Comparison of ENCODE assay signal across 8 cellular contexts in the genomic region with DNA sequence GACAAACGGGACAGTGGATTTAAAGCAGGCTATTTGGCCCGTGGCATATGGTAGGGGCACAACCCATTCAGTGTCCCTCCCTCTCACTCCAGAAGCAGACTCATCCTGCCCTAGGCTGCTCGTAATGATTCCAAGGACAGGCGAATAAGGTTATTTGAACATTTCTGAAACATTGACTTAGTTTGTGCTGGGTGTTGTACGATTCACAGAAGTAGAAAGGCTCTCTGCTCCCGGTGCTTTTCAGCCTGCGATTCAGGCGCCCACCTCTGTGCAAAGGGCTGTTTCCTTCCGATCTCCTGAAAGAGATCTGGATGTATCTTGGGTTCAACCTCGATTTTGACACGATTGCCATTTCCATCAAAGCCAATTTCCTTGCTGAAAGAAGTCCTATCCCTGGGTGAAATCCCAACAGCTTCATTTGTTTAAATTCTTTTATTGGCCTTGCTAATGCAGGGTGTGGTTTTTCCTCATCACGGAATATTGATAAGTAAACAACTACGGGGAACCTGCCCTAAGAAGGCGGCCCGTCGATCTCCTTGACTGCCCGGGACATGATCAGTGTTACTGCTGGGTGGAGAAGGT. TPM values are rescaled to one million over a fixed set of nuclear protein-coding genes. Genes with fewer than 3 reads are reported as not detected.
DNase-seq lines count a peak whose midpoint lies in the region; ATAC-seq and TF ChIP-seq lines count a peak whose summit lies in the region.

No MANE protein-coding gene starts in this region.

- CTCF ChIA-PET in T-cell (lab: Charles Lee), result interaction anchor here in 1 of 2 donors (0.7 kb wide), 1 partner anchor 9 kb away, joined by 3 read pairs; no protein-coding TSS in a partner anchor

- no peaks in the 10 kb centered on the region for H3K9me3 ChIP-seq in prostate gland

- peak overlapping the region; percentile 86 for H3K4me3 Mint-ChIP-seq in T-helper 1 cell treated with Interleukin-12 subunit alpha and Interleukin-12 subunit beta and Interleukin-4 antibody, amounts not matched to agents 30 μg/mL and 1 μg/mL, for 36 hours
- peak overlapping the region; percentile 64 to 80 (median 79) for H3K4me3 Mint-ChIP-seq in T-cell

- peak overlapping the region; percentile 50 for H3K27ac Mint-ChIP-seq in T-helper 1 cell treated with Interleukin-12 subunit alpha and Interleukin-12 subunit beta and Interleukin-4 antibody, amounts not matched to agents 30 μg/mL and 1 μg/mL, for 36 hours
- H3K27ac Mint-ChIP-seq in T-cell, result no peak overlapping the region

- intact Hi-C loops in prostate gland (cut with DNase I), result loop anchor here (5.0 kb wide), 2 partner anchors 140 to 205 kb away; partner anchors contain the start of gene RDX

- H3K27me3 Mint-ChIP-seq in T-helper 1 cell treated with Interleukin-12 subunit alpha and Interleukin-12 subunit beta and Interleukin-4 antibody, amounts not matched to agents 30 μg/mL and 1 μg/mL, for 36 hours (ENCODE audit: low read depth), result peaks cover 55% of the 10 kb centered on the region
- H3K27me3 Mint-ChIP-seq in T-cell, result peaks cover 38 to 46% of the 10 kb centered on the region in 2 donors

- H3K9me3 Mint-ChIP-seq in T-helper 1 cell treated with Interleukin-12 subunit alpha and Interleukin-12 subunit beta and Interleukin-4 antibody, amounts not matched to agents 30 μg/mL and 1 μg/mL, for 36 hours, result no peaks in the 10 kb centered on the region
- H3K9me3 Mint-ChIP-seq in T-cell, result no peaks in the 10 kb centered on the region

- H3K36me3 Mint-ChIP-seq in T-helper 1 cell treated with Interleukin-12 subunit alpha and Interleukin-12 subunit beta and Interleukin-4 antibody, amounts not matched to agents 30 μg/mL and 1 μg/mL, for 36 hours (ENCODE audit: low read depth), result peaks cover 3% of the 10 kb centered on the region
- no peaks in the 10 kb centered on the region for H3K36me3 Mint-ChIP-seq in T-cell

- ATAC-seq in T-cell (replicated peaks in 1 of 4) (no peak), HG03045 (IDR thresholded peaks at IDR 0.05; ENCODE audit: unreplicated experiment) (no peak), HG02938 (IDR thresholded peaks at IDR 0.05; ENCODE audit: unreplicated experiment) (no peak)

- no peaks in the 10 kb centered on the region for H3K27me3 ChIP-seq in prostate gland (replicated peaks; ENCODE audit: insufficient read depth)

- peak overlapping the region; percentile 92 for H3K27ac ChIP-seq in prostate gland

- 17% methylated on average over 17 of the region's 17 CpGs for WGBS in prostate gland

- H3K36me3 ChIP-seq in prostate gland, result no peaks in the 10 kb centered on the region

- no peak for DNase-seq in T-helper 1 cell
- no peak for DNase-seq in T-cell
- peak; percentile 41 for DNase-seq in fibroblast of mammary gland (ENCODE audit: low read depth)
- DNase-seq in prostate gland (ENCODE audit: low spot score), result no peak
- no peak for DNase-seq in activated CD8-positive, alpha-beta memory T cell treated with anti-CD3 and anti-CD28 coated beads for 24 hours

- H3K4me1 ChIP-seq in prostate gland (replicated peaks), result no peaks in the 10 kb centered on the region

- POLR2A ChIA-PET in T-cell (lab: Charles Lee), result no interaction called here

- no peak for TF ChIP-seq POLR2A in prostate gland (IDR thresholded peaks at IDR 0.05)

- H3K4me3 ChIP-seq in fibroblast of mammary gland (ENCODE audit: control insufficient read depth, low read depth, low read length) (peak overlapping the region; percentile 61), prostate gland (peak overlapping the region; percentile 59 to 72)

- no peak for TF ChIP-seq CTCF in fibroblast of mammary gland (conservative IDR thresholded peaks at IDR 0.05; ENCODE audit: control insufficient read depth, insufficient read depth, low read depth, low read length)
- no peak for TF ChIP-seq CTCF in prostate gland (IDR thresholded peaks at IDR 0.05)

- peaks cover 11% of the 10 kb centered on the region for H3K4me1 Mint-ChIP-seq in T-helper 1 cell treated with Interleukin-12 subunit alpha and Interleukin-12 subunit beta and Interleukin-4 antibody, amounts not matched to agents 30 μg/mL and 1 μg/mL, for 36 hours (ENCODE audit: low read depth)
- peaks cover 5 to 12% (median 12%) of the 10 kb centered on the region in 3 donors for H3K4me1 Mint-ChIP-seq in T-cell

RNA-seq across cellular contexts. Expression of gene ZC3H12C, which starts 1.1 kb away (rescaled TPM):
- total RNA-seq in T-cell, result under 1 TPM; 0.10 to 0.23 (median 0.14) TPM
- 10 to 100 TPM in 1 of 2 donors, 1 to 10 TPM in 1; 6.5 to 11.9 TPM for total RNA-seq in prostate gland

Comparison
In these comparisons a context has a peak if more than half of its experiments do, and no peak if none do; other contexts are left out.
1. RNA of gene ZC3H12C, which starts 1.1 kb away (total RNA-seq): 6.5 to 11.9 TPM in prostate gland; 0.10 to 0.23 TPM in T-cell; every median in the first group is over 4 times any median in the second.